In genomic region chr6:1334725-1335124, GRCh38 we compare ENCODE assay signal across 2 cellular contexts.
TF ChIP-seq lines count a peak whose summit lies in the region.

No MANE protein-coding gene starts in this region.

TF ChIP-seq in GM23338, 12 proteins besides CTCF, POLR2A, EP300 and RAD21 (continued from another document):
- no peak for TF ChIP-seq STAT1 (IDR thresholded peaks at IDR 0.05; ENCODE audit: unreplicated experiment)
- TF ChIP-seq EZH2 (IDR thresholded peaks at IDR 0.05; ENCODE audit: low read depth, unreplicated experiment) = no peak
- no peak for TF ChIP-seq ETS1 (IDR thresholded peaks at IDR 0.05)
- no peak for TF ChIP-seq POLR2AphosphoS5 (IDR thresholded peaks at IDR 0.05; ENCODE audit: low read depth)
- no peak for TF ChIP-seq NANOG (IDR thresholded peaks at IDR 0.05; ENCODE audit: borderline replicate concordance)
- no peak for TF ChIP-seq ZNF114 (CRISPR knock-in tag; IDR thresholded peaks at IDR 0.05)
- TF ChIP-seq EZH2phosphoT487 (IDR thresholded peaks at IDR 0.05; ENCODE audit: unreplicated experiment) = no peak
- no peak for TF ChIP-seq ZNF462 (CRISPR knock-in tag; IDR thresholded peaks at IDR 0.05)
- TF ChIP-seq JUNB (IDR thresholded peaks at IDR 0.05; ENCODE audit: unreplicated experiment) = no peak
- no peak for TF ChIP-seq REST (IDR thresholded peaks at IDR 0.05; ENCODE audit: unreplicated experiment)
- no peak for TF ChIP-seq CREB1 (CRISPR knock-in tag; IDR thresholded peaks at IDR 0.05; ENCODE audit: low read depth)
TF ChIP-seq in GM23338: peak in this region for 0.

TF ChIP-seq in WTC11, 78 proteins besides CTCF, POLR2A, EP300 and RAD21 (continued from another document):
- TF ChIP-seq ZNF512 (CRISPR knock-in tag; IDR thresholded peaks at IDR 0.05; ENCODE audit: borderline replicate concordance) (no peak), ZBTB21 (CRISPR knock-in tag; IDR thresholded peaks at IDR 0.05; ENCODE audit: borderline replicate concordance) (no peak), ZNF138 (CRISPR knock-in tag; conservative IDR thresholded peaks at IDR 0.05) (no peak), EMX1 (CRISPR knock-in tag; IDR thresholded peaks at IDR 0.05) (no peak), ATF2 (CRISPR knock-in tag; IDR thresholded peaks at IDR 0.05; ENCODE audit: borderline replicate concordance, low read depth) (no peak), ZNF317 (CRISPR knock-in tag; IDR thresholded peaks at IDR 0.05; ENCODE audit: borderline replicate concordance, low read depth) (no peak), NFATC4 (CRISPR knock-in tag; IDR thresholded peaks at IDR 0.05) (no peak), NR2C2 (CRISPR knock-in tag; IDR thresholded peaks at IDR 0.05) (no peak), SMAD4 (CRISPR knock-in tag; IDR thresholded peaks at IDR 0.05) (no peak), SOX15 (CRISPR knock-in tag; IDR thresholded peaks at IDR 0.05) (no peak), PRRX2 (CRISPR knock-in tag; IDR thresholded peaks at IDR 0.05) (no peak), RELA (CRISPR knock-in tag; IDR thresholded peaks at IDR 0.05; ENCODE audit: borderline replicate concordance) (no peak), ZMAT4 (CRISPR knock-in tag; IDR thresholded peaks at IDR 0.05) (no peak), GTF2I (CRISPR knock-in tag; conservative IDR thresholded peaks at IDR 0.05) (no peak)
